ENCODE assay signal across 1 cellular context in the genomic region with DNA sequence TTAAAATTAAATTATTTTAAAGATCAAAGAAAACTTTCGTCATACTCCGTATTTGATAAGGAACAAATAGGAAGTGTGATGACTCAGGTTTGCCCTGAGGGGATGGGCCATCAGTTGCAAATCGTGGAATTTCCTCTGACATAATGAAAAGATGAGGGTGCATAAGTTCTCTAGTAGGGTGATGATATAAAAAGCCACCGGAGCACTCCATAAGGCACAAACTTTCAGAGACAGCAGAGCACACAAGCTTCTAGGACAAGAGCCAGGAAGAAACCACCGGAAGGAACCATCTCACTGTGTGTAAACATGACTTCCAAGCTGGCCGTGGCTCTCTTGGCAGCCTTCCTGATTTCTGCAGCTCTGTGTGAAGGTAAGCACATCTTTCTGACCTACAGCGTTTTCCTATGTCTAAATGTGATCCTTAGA.
TF ChIP-seq lines count a peak whose summit lies in the region.

A gene (plus strand): TSS at position 217 of the 426 bp plus-strand sequence. CDS start 90 bp downstream, at position 307.

TF ChIP-seq in GM12878, 131 proteins besides CTCF, POLR2A, EP300 and RAD21 (continued from another document):
- TF ChIP-seq, protein P1, sequence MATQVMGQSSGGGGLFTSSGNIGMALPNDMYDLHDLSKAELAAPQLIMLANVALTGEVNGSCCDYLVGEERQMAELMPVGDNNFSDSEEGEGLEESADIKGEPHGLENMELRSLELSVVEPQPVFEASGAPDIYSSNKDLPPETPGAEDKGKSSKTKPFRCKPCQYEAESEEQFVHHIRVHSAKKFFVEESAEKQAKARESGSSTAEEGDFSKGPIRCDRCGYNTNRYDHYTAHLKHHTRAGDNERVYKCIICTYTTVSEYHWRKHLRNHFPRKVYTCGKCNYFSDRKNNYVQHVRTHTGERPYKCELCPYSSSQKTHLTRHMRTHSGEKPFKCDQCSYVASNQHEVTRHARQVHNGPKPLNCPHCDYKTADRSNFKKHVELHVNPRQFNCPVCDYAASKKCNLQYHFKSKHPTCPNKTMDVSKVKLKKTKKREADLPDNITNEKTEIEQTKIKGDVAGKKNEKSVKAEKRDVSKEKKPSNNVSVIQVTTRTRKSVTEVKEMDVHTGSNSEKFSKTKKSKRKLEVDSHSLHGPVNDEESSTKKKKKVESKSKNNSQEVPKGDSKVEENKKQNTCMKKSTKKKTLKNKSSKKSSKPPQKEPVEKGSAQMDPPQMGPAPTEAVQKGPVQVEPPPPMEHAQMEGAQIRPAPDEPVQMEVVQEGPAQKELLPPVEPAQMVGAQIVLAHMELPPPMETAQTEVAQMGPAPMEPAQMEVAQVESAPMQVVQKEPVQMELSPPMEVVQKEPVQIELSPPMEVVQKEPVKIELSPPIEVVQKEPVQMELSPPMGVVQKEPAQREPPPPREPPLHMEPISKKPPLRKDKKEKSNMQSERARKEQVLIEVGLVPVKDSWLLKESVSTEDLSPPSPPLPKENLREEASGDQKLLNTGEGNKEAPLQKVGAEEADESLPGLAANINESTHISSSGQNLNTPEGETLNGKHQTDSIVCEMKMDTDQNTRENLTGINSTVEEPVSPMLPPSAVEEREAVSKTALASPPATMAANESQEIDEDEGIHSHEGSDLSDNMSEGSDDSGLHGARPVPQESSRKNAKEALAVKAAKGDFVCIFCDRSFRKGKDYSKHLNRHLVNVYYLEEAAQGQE (IDR thresholded peaks at IDR 0.05; ENCODE audit: low read depth, low read length), result no peak
